ENCODE assay signal across 1 cellular context in the genomic region with DNA sequence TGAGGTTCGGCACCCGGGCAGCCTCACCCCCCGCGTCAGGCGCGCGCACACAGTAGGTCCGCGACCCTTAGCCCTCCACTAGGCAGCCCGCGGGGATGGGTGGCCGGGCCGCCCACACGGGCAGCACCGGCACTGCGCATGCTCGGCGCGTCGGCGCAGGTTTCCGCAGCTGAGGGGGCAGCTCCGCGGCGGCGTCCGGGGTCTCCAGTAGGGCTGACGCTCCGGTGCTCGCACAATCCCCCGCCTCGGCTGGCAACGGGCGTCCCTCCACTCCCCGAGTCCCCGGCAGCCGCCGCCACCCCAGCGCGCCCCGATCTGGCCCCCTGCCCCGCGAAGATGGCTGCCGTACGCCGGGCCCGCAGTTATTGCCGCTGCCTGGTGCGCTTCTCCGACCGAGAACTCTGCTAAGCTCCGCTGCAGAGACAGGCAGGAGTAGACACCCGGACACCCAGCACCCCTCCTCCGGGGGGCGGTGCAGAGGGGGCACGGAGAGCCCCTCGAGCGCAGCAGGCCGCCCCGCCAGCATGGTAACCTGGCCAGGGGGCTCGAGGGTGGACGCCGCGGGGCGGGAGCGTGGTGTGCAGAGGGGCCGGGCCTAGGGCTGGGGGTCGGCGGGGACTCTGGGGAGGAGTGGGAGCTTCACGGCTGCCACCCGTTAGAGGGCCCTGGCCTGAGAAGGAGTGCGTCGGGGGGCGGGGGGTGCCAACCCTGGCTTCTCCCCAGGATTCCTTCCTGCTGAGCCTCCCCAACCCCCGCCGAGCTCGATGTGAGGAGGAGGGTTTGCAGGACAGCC.
TF ChIP-seq lines count a peak whose summit lies in the region.

TSS of gene FBXO9 (plus strand) at position 139 of the 793 bp plus-strand sequence. CDS start at position 525, 386 bp downstream.

TF ChIP-seq in HepG2, 621 proteins besides CTCF, POLR2A, EP300 and RAD21 (continued from another document and continues in another):
- TF ChIP-seq SNAPC4 (CRISPR knock-in tag; IDR thresholded peaks at IDR 0.05) (no peak; the same call in 1 of the 2 replicates), SP4 (CRISPR knock-in tag; IDR thresholded peaks at IDR 0.05) (peak; percentile 66), MAFG (CRISPR knock-in tag; IDR thresholded peaks at IDR 0.05) (no peak), ZNF782 (CRISPR knock-in tag; IDR thresholded peaks at IDR 0.05; ENCODE audit: borderline replicate concordance) (no peak), ZFP41 (CRISPR knock-in tag; IDR thresholded peaks at IDR 0.05; ENCODE audit: borderline replicate concordance) (peak; percentile 65; the same call in 1 of the 2 replicates), BCL6 (CRISPR knock-in tag; IDR thresholded peaks at IDR 0.05) (no peak), ZSCAN30 (CRISPR knock-in tag; IDR thresholded peaks at IDR 0.05) (no peak; the same call in 1 of the 2 replicates), ZNF354B (CRISPR knock-in tag; IDR thresholded peaks at IDR 0.05) (peak; percentile 68), KDM4B (CRISPR knock-in tag; IDR thresholded peaks at IDR 0.05) (no peak; the same call in 1 of the 2 replicates), ARHGAP35 (CRISPR knock-in tag; IDR thresholded peaks at IDR 0.05; ENCODE audit: borderline replicate concordance) (peak; percentile 42), ZNF790 (CRISPR knock-in tag; IDR thresholded peaks at IDR 0.05; ENCODE audit: borderline replicate concordance) (peak; percentile 41; the same call in 1 of the 2 replicates), MYPOP (CRISPR knock-in tag; IDR thresholded peaks at IDR 0.05) (peak; percentile 60; the same call in 1 of the 2 replicates), ZFYVE20 (CRISPR knock-in tag; IDR thresholded peaks at IDR 0.05; ENCODE audit: borderline replicate concordance, low read depth) (no peak), ZNF639 (CRISPR knock-in tag; conservative IDR thresholded peaks at IDR 0.05) (peak; percentile 24; the same call in 1 of the 2 replicates), LCORL (IDR thresholded peaks at IDR 0.05) (no peak), LCORL (CRISPR knock-in tag; IDR thresholded peaks at IDR 0.05) (peak; percentile 65; the same call in 1 of the 2 replicates), RORA (CRISPR knock-in tag; IDR thresholded peaks at IDR 0.05) (no peak), BRCA1 (CRISPR knock-in tag; IDR thresholded peaks at IDR 0.05) (no peak), ETV5 (CRISPR knock-in tag; IDR thresholded peaks at IDR 0.05; ENCODE audit: borderline replicate concordance) (no peak; the same call in 1 of the 2 replicates), ZNF441 (CRISPR knock-in tag; IDR thresholded peaks at IDR 0.05; ENCODE audit: borderline replicate concordance) (peak; percentile 26; the same call in 1 of the 2 replicates), NR2F1 (CRISPR knock-in tag; IDR thresholded peaks at IDR 0.05) (no peak), TAF1 (CRISPR knock-in tag; IDR thresholded peaks at IDR 0.05) (peak; percentile 77), NAIF1 (CRISPR knock-in tag; IDR thresholded peaks at IDR 0.05; ENCODE audit: borderline replicate concordance) (peak; percentile 49; the same call in 1 of the 2 replicates), POGZ (CRISPR knock-in tag; IDR thresholded peaks at IDR 0.05) (peak; percentile 41; the same call in 1 of the 2 replicates), ZNF136 (CRISPR knock-in tag; IDR thresholded peaks at IDR 0.05; ENCODE audit: low read depth) (no peak), DMAP1 (CRISPR knock-in tag; IDR thresholded peaks at IDR 0.05) (peak; percentile 84), POLR2AphosphoS2 (IDR thresholded peaks at IDR 0.05; ENCODE audit: low read depth, low read length) (no peak), HOXA9 (CRISPR knock-in tag; IDR thresholded peaks at IDR 0.05; ENCODE audit: borderline replicate concordance) (peak; percentile 68; the same call in 1 of the 2 replicates), ATRX (CRISPR knock-in tag; IDR thresholded peaks at IDR 0.05; ENCODE audit: borderline replicate concordance) (no peak)
- TF ChIP-seq, protein P1, sequence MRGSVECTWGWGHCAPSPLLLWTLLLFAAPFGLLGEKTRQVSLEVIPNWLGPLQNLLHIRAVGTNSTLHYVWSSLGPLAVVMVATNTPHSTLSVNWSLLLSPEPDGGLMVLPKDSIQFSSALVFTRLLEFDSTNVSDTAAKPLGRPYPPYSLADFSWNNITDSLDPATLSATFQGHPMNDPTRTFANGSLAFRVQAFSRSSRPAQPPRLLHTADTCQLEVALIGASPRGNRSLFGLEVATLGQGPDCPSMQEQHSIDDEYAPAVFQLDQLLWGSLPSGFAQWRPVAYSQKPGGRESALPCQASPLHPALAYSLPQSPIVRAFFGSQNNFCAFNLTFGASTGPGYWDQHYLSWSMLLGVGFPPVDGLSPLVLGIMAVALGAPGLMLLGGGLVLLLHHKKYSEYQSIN (CRISPR knock-in tag; IDR thresholded peaks at IDR 0.05; ENCODE audit: borderline replicate concordance), result no peak
- TF ChIP-seq, protein P2, sequence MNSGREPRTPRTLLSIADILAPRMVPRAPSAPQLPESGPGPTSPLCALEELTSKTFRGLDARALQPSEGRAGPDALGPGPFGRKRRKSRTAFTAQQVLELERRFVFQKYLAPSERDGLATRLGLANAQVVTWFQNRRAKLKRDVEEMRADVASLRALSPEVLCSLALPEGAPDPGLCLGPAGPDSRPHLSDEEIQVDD (CRISPR knock-in tag; IDR thresholded peaks at IDR 0.05; ENCODE audit: borderline replicate concordance), result no peak
- TF ChIP-seq, protein P3, sequence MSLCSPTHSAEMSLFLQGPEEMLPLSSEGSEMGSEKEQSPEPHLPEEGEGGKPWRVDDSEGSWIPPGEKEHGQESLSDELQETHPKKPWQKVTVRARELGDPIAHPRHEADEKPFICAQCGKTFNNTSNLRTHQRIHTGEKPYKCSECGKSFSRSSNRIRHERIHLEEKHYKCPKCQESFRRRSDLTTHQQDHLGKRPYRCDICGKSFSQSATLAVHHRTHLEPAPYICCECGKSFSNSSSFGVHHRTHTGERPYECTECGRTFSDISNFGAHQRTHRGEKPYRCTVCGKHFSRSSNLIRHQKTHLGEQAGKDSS (CRISPR knock-in tag; IDR thresholded peaks at IDR 0.05; ENCODE audit: borderline replicate concordance, low read depth), result peak; percentile 16; the same call in 1 of the 2 replicates
- TF ChIP-seq, protein P4, sequence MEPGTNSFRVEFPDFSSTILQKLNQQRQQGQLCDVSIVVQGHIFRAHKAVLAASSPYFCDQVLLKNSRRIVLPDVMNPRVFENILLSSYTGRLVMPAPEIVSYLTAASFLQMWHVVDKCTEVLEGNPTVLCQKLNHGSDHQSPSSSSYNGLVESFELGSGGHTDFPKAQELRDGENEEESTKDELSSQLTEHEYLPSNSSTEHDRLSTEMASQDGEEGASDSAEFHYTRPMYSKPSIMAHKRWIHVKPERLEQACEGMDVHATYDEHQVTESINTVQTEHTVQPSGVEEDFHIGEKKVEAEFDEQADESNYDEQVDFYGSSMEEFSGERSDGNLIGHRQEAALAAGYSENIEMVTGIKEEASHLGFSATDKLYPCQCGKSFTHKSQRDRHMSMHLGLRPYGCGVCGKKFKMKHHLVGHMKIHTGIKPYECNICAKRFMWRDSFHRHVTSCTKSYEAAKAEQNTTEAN (CRISPR knock-in tag; conservative IDR thresholded peaks at IDR 0.05), result no peak
- TF ChIP-seq, protein P5, sequence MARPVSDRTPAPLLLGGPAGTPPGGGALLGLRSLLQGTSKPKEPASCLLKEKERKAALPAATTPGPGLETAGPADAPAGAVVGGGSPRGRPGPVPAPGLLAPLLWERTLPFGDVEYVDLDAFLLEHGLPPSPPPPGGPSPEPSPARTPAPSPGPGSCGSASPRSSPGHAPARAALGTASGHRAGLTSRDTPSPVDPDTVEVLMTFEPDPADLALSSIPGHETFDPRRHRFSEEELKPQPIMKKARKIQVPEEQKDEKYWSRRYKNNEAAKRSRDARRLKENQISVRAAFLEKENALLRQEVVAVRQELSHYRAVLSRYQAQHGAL (CRISPR knock-in tag; IDR thresholded peaks at IDR 0.05; ENCODE audit: not compliant biosample characterization), result no peak
- TF ChIP-seq, protein P6, sequence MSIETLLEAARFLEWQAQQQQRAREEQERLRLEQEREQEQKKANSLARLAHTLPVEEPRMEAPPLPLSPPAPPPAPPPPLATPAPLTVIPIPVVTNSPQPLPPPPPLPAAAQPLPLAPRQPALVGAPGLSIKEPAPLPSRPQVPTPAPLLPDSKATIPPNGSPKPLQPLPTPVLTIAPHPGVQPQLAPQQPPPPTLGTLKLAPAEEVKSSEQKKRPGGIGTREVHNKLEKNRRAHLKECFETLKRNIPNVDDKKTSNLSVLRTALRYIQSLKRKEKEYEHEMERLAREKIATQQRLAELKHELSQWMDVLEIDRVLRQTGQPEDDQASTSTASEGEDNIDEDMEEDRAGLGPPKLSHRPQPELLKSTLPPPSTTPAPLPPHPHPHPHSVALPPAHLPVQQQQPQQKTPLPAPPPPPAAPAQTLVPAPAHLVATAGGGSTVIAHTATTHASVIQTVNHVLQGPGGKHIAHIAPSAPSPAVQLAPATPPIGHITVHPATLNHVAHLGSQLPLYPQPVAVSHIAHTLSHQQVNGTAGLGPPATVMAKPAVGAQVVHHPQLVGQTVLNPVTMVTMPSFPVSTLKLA (IDR thresholded peaks at IDR 0.05), result no peak
- TF ChIP-seq, protein P7, sequence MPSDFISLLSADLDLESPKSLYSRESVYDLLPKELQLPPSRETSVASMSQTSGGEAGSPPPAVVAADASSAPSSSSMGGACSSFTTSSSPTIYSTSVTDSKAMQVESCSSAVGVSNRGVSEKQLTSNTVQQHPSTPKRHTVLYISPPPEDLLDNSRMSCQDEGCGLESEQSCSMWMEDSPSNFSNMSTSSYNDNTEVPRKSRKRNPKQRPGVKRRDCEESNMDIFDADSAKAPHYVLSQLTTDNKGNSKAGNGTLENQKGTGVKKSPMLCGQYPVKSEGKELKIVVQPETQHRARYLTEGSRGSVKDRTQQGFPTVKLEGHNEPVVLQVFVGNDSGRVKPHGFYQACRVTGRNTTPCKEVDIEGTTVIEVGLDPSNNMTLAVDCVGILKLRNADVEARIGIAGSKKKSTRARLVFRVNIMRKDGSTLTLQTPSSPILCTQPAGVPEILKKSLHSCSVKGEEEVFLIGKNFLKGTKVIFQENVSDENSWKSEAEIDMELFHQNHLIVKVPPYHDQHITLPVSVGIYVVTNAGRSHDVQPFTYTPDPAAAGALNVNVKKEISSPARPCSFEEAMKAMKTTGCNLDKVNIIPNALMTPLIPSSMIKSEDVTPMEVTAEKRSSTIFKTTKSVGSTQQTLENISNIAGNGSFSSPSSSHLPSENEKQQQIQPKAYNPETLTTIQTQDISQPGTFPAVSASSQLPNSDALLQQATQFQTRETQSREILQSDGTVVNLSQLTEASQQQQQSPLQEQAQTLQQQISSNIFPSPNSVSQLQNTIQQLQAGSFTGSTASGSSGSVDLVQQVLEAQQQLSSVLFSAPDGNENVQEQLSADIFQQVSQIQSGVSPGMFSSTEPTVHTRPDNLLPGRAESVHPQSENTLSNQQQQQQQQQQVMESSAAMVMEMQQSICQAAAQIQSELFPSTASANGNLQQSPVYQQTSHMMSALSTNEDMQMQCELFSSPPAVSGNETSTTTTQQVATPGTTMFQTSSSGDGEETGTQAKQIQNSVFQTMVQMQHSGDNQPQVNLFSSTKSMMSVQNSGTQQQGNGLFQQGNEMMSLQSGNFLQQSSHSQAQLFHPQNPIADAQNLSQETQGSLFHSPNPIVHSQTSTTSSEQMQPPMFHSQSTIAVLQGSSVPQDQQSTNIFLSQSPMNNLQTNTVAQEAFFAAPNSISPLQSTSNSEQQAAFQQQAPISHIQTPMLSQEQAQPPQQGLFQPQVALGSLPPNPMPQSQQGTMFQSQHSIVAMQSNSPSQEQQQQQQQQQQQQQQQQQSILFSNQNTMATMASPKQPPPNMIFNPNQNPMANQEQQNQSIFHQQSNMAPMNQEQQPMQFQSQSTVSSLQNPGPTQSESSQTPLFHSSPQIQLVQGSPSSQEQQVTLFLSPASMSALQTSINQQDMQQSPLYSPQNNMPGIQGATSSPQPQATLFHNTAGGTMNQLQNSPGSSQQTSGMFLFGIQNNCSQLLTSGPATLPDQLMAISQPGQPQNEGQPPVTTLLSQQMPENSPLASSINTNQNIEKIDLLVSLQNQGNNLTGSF (CRISPR knock-in tag; IDR thresholded peaks at IDR 0.05), result no peak; the same call in 1 of the 2 replicates
